21 cellular contexts compared by ENCODE assay signal in the genomic region with DNA sequence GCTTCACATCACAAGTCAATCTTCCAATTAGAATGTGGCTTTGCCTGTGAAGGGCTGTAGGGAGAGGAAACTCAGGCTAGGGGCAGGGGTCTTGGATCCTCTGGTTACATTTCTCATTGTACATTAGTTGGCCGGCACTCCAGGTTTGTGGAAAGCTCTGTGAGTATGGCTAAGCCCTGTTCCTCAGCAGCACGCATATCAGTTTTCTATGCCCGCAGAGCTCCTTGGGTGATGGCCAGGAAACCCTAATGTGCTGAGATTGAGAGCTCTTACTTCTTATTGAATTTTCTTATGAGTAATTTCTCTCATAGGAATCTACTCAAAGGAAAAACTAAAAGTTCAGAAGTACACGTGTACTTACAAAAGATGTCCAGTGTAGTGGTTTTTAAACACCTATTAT.
"Had no signal": no experiment of that assay in that cellular context is flagged by ENCODE, and none has a peak within 500 bp of the region (broad histone marks: within the 10 kb centered on the region; RNA-seq: fewer than 3 reads in every experiment).

No MANE protein-coding gene starts in this region.

- H3K4me3 ChIP-seq: cardiac muscle cell, esophagus squamous epithelium, gastroesophageal sphincter, heart left ventricle, pancreas, tibial artery had no signal

- H3K36me3 ChIP-seq: cardiac muscle cell, esophagus squamous epithelium, gastroesophageal sphincter, heart left ventricle, neutrophil, pancreas, tibial artery had no signal

- H3K4me1 Mint-ChIP-seq: natural killer cell had no signal

- H3K9me3 ChIP-seq: esophagus squamous epithelium, gastroesophageal sphincter, heart left ventricle, neutrophil, pancreas, tibial artery had no signal

- ATAC-seq: activated naive CD4-positive, alpha-beta T cell treated with anti-CD3 and anti-CD28 coated beads, Interleukin-2, amount 50 U/mL, for 72 hours; gastroesophageal sphincter; heart left ventricle; natural killer cell; pancreas; right cardiac atrium had no signal

- H3K27me3 ChIP-seq: cardiac muscle cell, esophagus squamous epithelium, gastroesophageal sphincter, heart left ventricle, neutrophil, pancreas, tibial artery had no signal

- H3K36me3 Mint-ChIP-seq: activated naive CD4-positive, alpha-beta T cell treated with anti-CD3 and anti-CD28 coated beads, Interleukin-2, amount 50 U/mL, for 72 hours; natural killer cell had no signal

- H3K4me1 ChIP-seq: pancreas, tibial artery had no signal

- H3K27ac ChIP-seq: cardiac muscle cell, gastroesophageal sphincter, heart left ventricle, neutrophil, pancreas, tibial artery had no signal

- H3K4me3 Mint-ChIP-seq: endodermal cell; natural killer cell; stimulated activated naive CD8-positive, alpha-beta T cell treated with anti-CD3 and anti-CD28 coated beads, Interleukin-15, Interleukin-2, amounts not matched to agents 100 ng/mL and 50 ng/mL, for 24 hours had no signal

- H3K9me3 Mint-ChIP-seq: activated naive CD4-positive, alpha-beta T cell treated with anti-CD3 and anti-CD28 coated beads, Interleukin-2, amount 50 U/mL, for 72 hours; endodermal cell; natural killer cell; stimulated activated naive CD8-positive, alpha-beta T cell treated with anti-CD3 and anti-CD28 coated beads, Interleukin-15, Interleukin-2, amounts not matched to agents 100 ng/mL and 50 ng/mL, for 24 hours had no signal

- DNase-seq: activated CD4-positive, alpha-beta T cell treated with anti-CD3 and anti-CD28 coated beads for 1 hour; activated gamma-delta T cell treated with Interleukin-2 at 50 U/mL for 16 hours; activated T-cell treated with anti-CD3 and anti-CD28 coated beads, Interleukin-2, amount 50 U/mL, for 1 hour; cortex of kidney; endodermal cell; esophagus squamous epithelium; heart left ventricle; midbrain; natural killer cell; pancreas; right cardiac atrium; stimulated activated CD4-positive, alpha-beta T cell treated with anti-CD3 and anti-CD28 coated beads, Interleukin-12 subunit alpha, Interleukin-12 subunit beta, amount 100 ng/mL, for 4 hours; stimulated activated CD4-positive, alpha-beta T cell treated with anti-CD3 and anti-CD28 coated beads, Interleukin-4, amount 100 ng/mL, for 4 hours; substantia nigra; T-helper 9 cell; tibial artery had no signal

- H3K27ac Mint-ChIP-seq: activated naive CD4-positive, alpha-beta T cell treated with anti-CD3 and anti-CD28 coated beads, Interleukin-2, amount 50 U/mL, for 72 hours; endodermal cell; natural killer cell; stimulated activated naive CD8-positive, alpha-beta T cell treated with anti-CD3 and anti-CD28 coated beads, Interleukin-15, Interleukin-2, amounts not matched to agents 100 ng/mL and 50 ng/mL, for 24 hours had no signal
